27 cellular contexts compared by ENCODE assay signal in the genomic region with DNA sequence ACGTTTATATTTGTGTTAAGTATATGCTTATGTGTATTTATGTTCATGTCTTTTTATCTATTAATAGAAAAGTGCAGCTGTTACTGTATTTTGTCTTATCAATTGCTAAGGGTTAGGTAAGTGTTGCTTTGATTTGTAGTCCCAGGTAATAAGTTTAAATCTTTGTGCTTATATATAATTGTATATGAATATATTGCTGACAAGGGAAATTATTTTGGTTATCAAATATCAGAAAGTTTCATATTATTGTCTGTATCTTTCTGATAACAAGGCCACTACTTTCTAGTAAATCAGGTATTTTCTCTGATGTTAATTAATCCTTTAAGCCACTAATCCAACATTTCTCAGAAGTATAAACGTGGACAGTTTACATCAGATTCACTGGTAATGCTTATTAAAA. TPM values are rescaled to one million over a fixed set of nuclear protein-coding genes. Genes with fewer than 3 reads are reported as not detected.
"Had no signal": no experiment of that assay in that cellular context is flagged by ENCODE, and none has a peak within 500 bp of the region (broad histone marks: within the 10 kb centered on the region; RNA-seq: fewer than 3 reads in every experiment).

No MANE protein-coding gene starts in this region.

- H3K9me3 ChIP-seq: colonic mucosa, esophagus squamous epithelium, gastrocnemius medialis, heart right ventricle, left lung, lower lobe of right lung, mucosa of descending colon had no signal

- ATAC-seq: effector memory CD8-positive, alpha-beta T cell; esophagus mucosa; gastrocnemius medialis; left lung; lower lobe of right lung; mucosa of descending colon had no signal

- H3K27me3 ChIP-seq: colonic mucosa, esophagus squamous epithelium, gastrocnemius medialis, heart right ventricle, left lung had no signal

- FAIRE-seq: endometrium, islet of Langerhans, keratinocyte had no signal

- H3K4me3 ChIP-seq: colonic mucosa, esophagus squamous epithelium, gastrocnemius medialis, heart right ventricle, left lung, lower lobe of right lung, mucosa of descending colon had no signal

- H3K27ac ChIP-seq: colonic mucosa, epithelial cell of prostate, esophagus squamous epithelium, gastrocnemius medialis, heart right ventricle, left lung, lower lobe of right lung had no signal

- DNase-seq: colonic mucosa; cortex of kidney; effector CD8-positive, alpha-beta T cell; effector memory CD8-positive, alpha-beta T cell; endodermal cell; erythroblast; esophagus squamous epithelium; foreskin fibroblast; foreskin melanocyte; gastrocnemius medialis; glutamatergic neuron; head of caudate nucleus; heart right ventricle; hippocampal formation; left cardiac atrium; left lung; left ventricle myocardium superior; lower lobe of right lung; mesenchymal stem cell; mucosa of descending colon; naive B cell had no signal

- H3K36me3 ChIP-seq: colonic mucosa, esophagus squamous epithelium, gastrocnemius medialis, heart right ventricle, left lung, lower lobe of right lung had no signal

- H3K4me1 ChIP-seq: colonic mucosa, esophagus squamous epithelium, gastrocnemius medialis, left lung, lower lobe of right lung had no signal

RNA-seq across cellular contexts. Expression of a gene that starts 21.3 kb away (rescaled TPM):
- total RNA-seq: kidney epithelial cell had no signal
